Comparison of ENCODE assay signal across 11 cellular contexts in genomic region chr5:90096415-90097081, GRCh38.
A peak's percentile ranks its signal among the peaks of the same experiment; 100 is the strongest.
DNase-seq lines count a peak whose midpoint lies in the region; ATAC-seq and TF ChIP-seq lines count a peak whose summit lies in the region.
"Had no signal": no experiment of that assay in that cellular context is flagged by ENCODE, and none has a peak within 500 bp of the region (broad histone marks: within the 10 kb centered on the region; RNA-seq: fewer than 3 reads in every experiment).

No MANE protein-coding gene starts in this region.

- no peaks in the 10 kb centered on the region for H3K27me3 Mint-ChIP-seq in activated CD4-positive, alpha-beta T cell treated with anti-CD3 and anti-CD28 coated beads for 36 hours
- no peaks in the 10 kb centered on the region for H3K27me3 Mint-ChIP-seq in naive thymus-derived CD8-positive, alpha-beta T cell
- no peaks in the 10 kb centered on the region for H3K27me3 Mint-ChIP-seq in natural killer cell treated with Interleukin-12 subunit alpha and Interleukin-12 subunit beta and Interleukin-15 and Interleukin-18, amount 100 ng/mL, for 72 hours

- peak; percentile 28 for DNase-seq in activated CD4-positive, alpha-beta T cell treated with anti-CD3 and anti-CD28 coated beads for 36 hours
- DNase-seq in activated CD4-positive, alpha-beta T cell treated with anti-CD3 and anti-CD28 coated beads, Interleukin-2, amount 50 U/mL, for 48 hours, result no peak
- peak; percentile 88 for DNase-seq in RKO (ENCODE audit: low spot score)
- peak; percentile 60 for DNase-seq in retinal pigment epithelial cell (ENCODE audit: low read depth)
- no peak for DNase-seq in naive thymus-derived CD8-positive, alpha-beta T cell
- no peak for DNase-seq in natural killer cell treated with Interleukin-12 subunit alpha and Interleukin-12 subunit beta and Interleukin-15 and Interleukin-18, amount 100 ng/mL, for 72 hours (ENCODE audit: low spot score)
- DNase-seq: activated effector memory CD4-positive, alpha-beta T cell treated with Interleukin-2 at 50 U/mL for 16 hours; AML-193; NCI-H510A treated with DMSO at 0.1 percent for 48 hours had no signal

- no peak overlapping the region for H3K4me3 ChIP-seq in retinal pigment epithelial cell (ENCODE audit: low read length)

- CTCF ChIA-PET in activated CD4-positive, alpha-beta T cell treated with anti-CD3 and anti-CD28 coated beads for 36 hours (lab: Charles Lee), result no interaction called here

- intact Hi-C loops in activated CD4-positive, alpha-beta T cell treated with anti-CD3 and anti-CD28 coated beads for 36 hours (cut with DNase I, micrococcal nuclease), result no loop called here

- H3K27ac Mint-ChIP-seq in activated CD4-positive, alpha-beta T cell treated with anti-CD3 and anti-CD28 coated beads for 36 hours, result no peak overlapping the region
- no peak overlapping the region for H3K27ac Mint-ChIP-seq in naive thymus-derived CD8-positive, alpha-beta T cell
- H3K27ac Mint-ChIP-seq in natural killer cell treated with Interleukin-12 subunit alpha and Interleukin-12 subunit beta and Interleukin-15 and Interleukin-18, amount 100 ng/mL, for 72 hours, result no peak overlapping the region

- POLR2A ChIA-PET in activated CD4-positive, alpha-beta T cell treated with anti-CD3 and anti-CD28 coated beads for 36 hours (lab: Charles Lee), result no interaction called here
- POLR2A ChIA-PET in naive thymus-derived CD8-positive, alpha-beta T cell (lab: Charles Lee), result no interaction called here

- ATAC-seq in activated CD4-positive, alpha-beta T cell treated with anti-CD3 and anti-CD28 coated beads for 36 hours, result no peak
- ATAC-seq in esophagus mucosa, result peak; percentile 84
- no peak for ATAC-seq in naive thymus-derived CD8-positive, alpha-beta T cell
- ATAC-seq in natural killer cell treated with Interleukin-12 subunit alpha and Interleukin-12 subunit beta and Interleukin-15 and Interleukin-18, amount 100 ng/mL, for 72 hours, result no peak
- ATAC-seq in GM18873 (IDR thresholded peaks at IDR 0.05; ENCODE audit: low FRiP score, unreplicated experiment), result no peak

- no peak for TF ChIP-seq CTCF in retinal pigment epithelial cell (conservative IDR thresholded peaks at IDR 0.05; ENCODE audit: low read depth, low read length)

- H3K4me3 Mint-ChIP-seq in activated CD4-positive, alpha-beta T cell treated with anti-CD3 and anti-CD28 coated beads for 36 hours, result no peak overlapping the region
- H3K4me3 Mint-ChIP-seq in naive thymus-derived CD8-positive, alpha-beta T cell, result no peak overlapping the region
- no peak overlapping the region for H3K4me3 Mint-ChIP-seq in natural killer cell treated with Interleukin-12 subunit alpha and Interleukin-12 subunit beta and Interleukin-15 and Interleukin-18, amount 100 ng/mL, for 72 hours

- H3K4me1 Mint-ChIP-seq in activated CD4-positive, alpha-beta T cell treated with anti-CD3 and anti-CD28 coated beads for 36 hours, result no peaks in the 10 kb centered on the region
- no peaks in the 10 kb centered on the region for H3K4me1 Mint-ChIP-seq in naive thymus-derived CD8-positive, alpha-beta T cell
- no peaks in the 10 kb centered on the region for H3K4me1 Mint-ChIP-seq in natural killer cell treated with Interleukin-12 subunit alpha and Interleukin-12 subunit beta and Interleukin-15 and Interleukin-18, amount 100 ng/mL, for 72 hours (ENCODE audit: low read depth in 2 of 2)

- no peaks in the 10 kb centered on the region for H3K36me3 Mint-ChIP-seq in activated CD4-positive, alpha-beta T cell treated with anti-CD3 and anti-CD28 coated beads for 36 hours (ENCODE audit: low read depth)
- no peaks in the 10 kb centered on the region for H3K36me3 Mint-ChIP-seq in naive thymus-derived CD8-positive, alpha-beta T cell
- H3K36me3 Mint-ChIP-seq in natural killer cell treated with Interleukin-12 subunit alpha and Interleukin-12 subunit beta and Interleukin-15 and Interleukin-18, amount 100 ng/mL, for 72 hours, result no peaks in the 10 kb centered on the region

- H3K9me3 Mint-ChIP-seq in activated CD4-positive, alpha-beta T cell treated with anti-CD3 and anti-CD28 coated beads for 36 hours (ENCODE audit: low read depth), result no peaks in the 10 kb centered on the region
- H3K9me3 Mint-ChIP-seq in naive thymus-derived CD8-positive, alpha-beta T cell, result peaks cover 0 to 2% (median 0%) of the 10 kb centered on the region in 9 donors
- peaks cover 5% of the 10 kb centered on the region for H3K9me3 Mint-ChIP-seq in natural killer cell treated with Interleukin-12 subunit alpha and Interleukin-12 subunit beta and Interleukin-15 and Interleukin-18, amount 100 ng/mL, for 72 hours

Comparison
In these comparisons a context has a peak if more than half of its experiments do, and no peak if none do; other contexts are left out.
1. DNase-seq: peak in activated CD4-positive, alpha-beta T cell treated with anti-CD3 and anti-CD28 coated beads for 36 hours (single experiment), RKO (single experiment) and retinal pigment epithelial cell (single experiment); none in activated CD4-positive, alpha-beta T cell treated with anti-CD3 and anti-CD28 coated beads, Interleukin-2, amount 50 U/mL, for 48 hours (0 of 2), naive thymus-derived CD8-positive, alpha-beta T cell (0 of 10) and natural killer cell treated with Interleukin-12 subunit alpha and Interleukin-12 subunit beta and Interleukin-15 and Interleukin-18, amount 100 ng/mL, for 72 hours (single experiment).